ENCODE assay signal across 13 cellular contexts in genomic region chr21:33481314-33481943, GRCh38. TPM values are rescaled to one million over a fixed set of nuclear protein-coding genes. Genes with fewer than 3 reads are reported as not detected.
DNase-seq lines count a peak whose midpoint lies in the region; ATAC-seq, FAIRE-seq and TF ChIP-seq lines count a peak whose summit lies in the region.
"Had no signal": no experiment of that assay in that cellular context is flagged by ENCODE, and none has a peak within 500 bp of the region (broad histone marks: within the 10 kb centered on the region; RNA-seq: fewer than 3 reads in every experiment).

No MANE protein-coding gene starts in this region.

- TF ChIP-seq POLR2A in GM12878 (IDR thresholded peaks at IDR 0.05; ENCODE audit: low read depth, low read length) = no peak

- peaks cover 23% of the 10 kb centered on the region for H3K4me1 Mint-ChIP-seq in nephron progenitor cell

- peaks cover 15% of the 10 kb centered on the region for H3K79me2 ChIP-seq in GM12878 (ENCODE audit: control insufficient read depth, insufficient read depth, low read length)

- H4K20me1 ChIP-seq in GM12878 (ENCODE audit: control insufficient read depth, insufficient read depth) = no peaks in the 10 kb centered on the region

- no peak for ATAC-seq in GM12878

- WGBS in GM12878 (ENCODE audit: insufficient coverage, insufficient replicate concordance, low lambda C conversion rate, missing lambda C conversion rate) = 84% methylated on average over 9 of the region's 9 CpGs

- CTCF ChIA-PET in GM12878 (lab: Yijun Ruan, JAX) = interaction anchor here (1.3 to 4.1 kb wide), 4 partner anchors 10 to 284 kb away, joined by 3 to 21 read pairs (median 12); partner anchors contain the start of gene DNAJC28

- H3K4me3 Mint-ChIP-seq in nephron progenitor cell = peak overlapping the region; percentile 90

- peaks cover 18% of the 10 kb centered on the region for H3K27me3 Mint-ChIP-seq in nephron progenitor cell (ENCODE audit: low read depth, poor library complexity)
- H3K27me3 Mint-ChIP-seq: naive B cell had no signal

- H3K27ac ChIP-seq in GM12878 (ENCODE audit: control insufficient read depth, insufficient read depth) = no peak overlapping the region

- TF ChIP-seq RAD21 in GM12878 (IDR thresholded peaks at IDR 0.05; ENCODE audit: insufficient read depth, low read depth, low read length) = no peak

- H3K4me3 ChIP-seq in GM12878 = no peak overlapping the region

- SMC1A ChIA-PET in GM12878 (lab: Charles Lee; ENCODE audit: uncharacterized antibody, unreplicated experiment) = interaction anchor here (0.8 to 2.7 kb wide), 4 partner anchors 10 to 120 kb away, joined by 4 to 17 read pairs (median 5); partner anchors contain the start of gene DNAJC28

- RAD21 ChIA-PET in GM12878 (lab: Charles Lee; ENCODE audit: unreplicated experiment) = interaction anchor here (1.3 kb wide), 1 partner anchor 37 kb away, joined by 3 read pairs; no protein-coding TSS in a partner anchor

- H3K9ac ChIP-seq in GM12878 (ENCODE audit: control insufficient read depth, insufficient read depth, low read length) = no peak overlapping the region

- TF ChIP-seq CTCF in GM12878 (IDR thresholded peaks at IDR 0.05 in 2 of 3, conservative IDR thresholded peaks at IDR 0.05 in 1 of 3; ENCODE audit: control insufficient read depth in 2 of 3, extremely low read depth in 1 of 3, insufficient read depth in 1 of 3, low read depth in 3 of 3, low read length in 3 of 3) = no peak
- no peak for TF ChIP-seq CTCF in nephron progenitor cell (IDR thresholded peaks at IDR 0.05)

- DNase-seq in DMS53 (lab: John Stamatoyannopoulos, UW) (peak; percentile 18), DMS53 treated with DMSO at 0.1 percent for 48 hours (lab: John Stamatoyannopoulos, UW; ENCODE audit: unreplicated experiment) (no peak), HK-2 (ENCODE audit: unreplicated experiment) (peak; percentile 9), GM12878 (ENCODE audit: low read depth, low spot score) (no peak), nephron progenitor cell (no peak), medulla oblongata (ENCODE audit: extremely low spot score) (no peak), cerebellum (ENCODE audit: low spot score) (no peak), NCI-H1417 treated with DMSO at 0.1 percent for 48 hours (lab: John Stamatoyannopoulos, UW) (no peak)
- DNase-seq: aorta, foreskin melanocyte, kidney, naive B cell, upper lobe of left lung had no signal

- BruUV-seq in GM12878 (replicated peaks; lab: Mats Ljungman, UMichigan) = no TSS peak

- H3K9me3 Mint-ChIP-seq in nephron progenitor cell = no peaks in the 10 kb centered on the region
- H3K9me3 Mint-ChIP-seq: naive B cell had no signal

- H3K4me1 ChIP-seq in GM12878 (ENCODE audit: control insufficient read depth, insufficient read depth, low read length) = peaks cover 3% of the 10 kb centered on the region; the same call in 1 of the 2 replicates

- in situ Hi-C loops in GM12878 (cut with MboI) = no loop called here

- peaks cover 7% of the 10 kb centered on the region for H3K36me3 Mint-ChIP-seq in nephron progenitor cell (ENCODE audit: low read depth)
- H3K36me3 Mint-ChIP-seq: naive B cell had no signal

- H3K36me3 ChIP-seq in GM12878 (ENCODE audit: control insufficient read depth in 2 of 2, insufficient read depth in 2 of 2, low read length in 1 of 2) = no peaks in the 10 kb centered on the region; a peak in 1 of 4 replicates
- H3K36me3 ChIP-seq: upper lobe of left lung had no signal

- intact Hi-C loops in GM12878 (cut with micrococcal nuclease; ENCODE audit: unreplicated experiment) = loop anchor here (5.0 kb wide), 1 partner anchor 61 kb away; the partner anchor contains the start of genes GART and SON

- peak overlapping the region; percentile 86 for H3K4me2 ChIP-seq in GM12878 (ENCODE audit: control insufficient read depth, insufficient read depth)

- TF ChIP-seq EP300 in GM12878 (IDR thresholded peaks at IDR 0.05; ENCODE audit: borderline replicate concordance in 1 of 2, control insufficient read depth in 1 of 2, low read depth in 2 of 2, low read length in 2 of 2) = no peak

- no peaks in the 10 kb centered on the region for H3K27me3 ChIP-seq in GM12878 (replicated peaks in 1 of 2; ENCODE audit: control insufficient read depth in 2 of 2, insufficient read depth in 2 of 2, low read length in 1 of 2)
- H3K27me3 ChIP-seq: upper lobe of left lung had no signal

- no peak overlapping the region for H2AFZ ChIP-seq in GM12878 (ENCODE audit: control insufficient read depth, low read depth, low read length)

- POLR2A ChIA-PET in GM12878 (lab: Charles Lee) = interaction anchor here (1.4 kb wide), 1 partner anchor 10 kb away, joined by 4 read pairs; the partner anchor contains the start of gene DNAJC28

- no peaks in the 10 kb centered on the region for H3K9me3 ChIP-seq in GM12878 (replicated peaks; ENCODE audit: control insufficient read depth, insufficient read depth, low read length)
- H3K9me3 ChIP-seq: upper lobe of left lung had no signal

- no peak for FAIRE-seq in GM12878 (lab: Jason Lieb, UNC)
- FAIRE-seq: kidney had no signal

- H3K27ac Mint-ChIP-seq in nephron progenitor cell = no peak overlapping the region

TF ChIP-seq in GM12878, 131 proteins besides CTCF, POLR2A, EP300 and RAD21:
- TF ChIP-seq YY1 (IDR thresholded peaks at IDR 0.05; ENCODE audit: low read depth, low read length) (no peak), GABPA (IDR thresholded peaks at IDR 0.05; ENCODE audit: low read depth) (no peak), WRNIP1 (IDR thresholded peaks at IDR 0.05; ENCODE audit: borderline replicate concordance, low read depth, low read length) (no peak), ELK1 (IDR thresholded peaks at IDR 0.05; ENCODE audit: low read depth, low read length) (no peak), DPF2 (IDR thresholded peaks at IDR 0.05) (no peak), TCF12 (IDR thresholded peaks at IDR 0.05; ENCODE audit: low read depth, low read length) (no peak), SUZ12 (IDR thresholded peaks at IDR 0.05; ENCODE audit: unreplicated experiment) (no peak), HDGF (IDR thresholded peaks at IDR 0.05) (no peak), POLR2AphosphoS5 (IDR thresholded peaks at IDR 0.05; ENCODE audit: low read length) (no peak), SMAD1 (IDR thresholded peaks at IDR 0.05; ENCODE audit: low read depth, partially characterized antibody) (no peak), TCF7 (IDR thresholded peaks at IDR 0.05; ENCODE audit: borderline replicate concordance) (no peak), RELA (IDR thresholded peaks at IDR 0.05; ENCODE audit: borderline replicate concordance, partially characterized antibody) (no peak), ZNF24 (IDR thresholded peaks at IDR 0.05) (no peak)

RNA-seq across cellular contexts. Expression of gene TMEM50B, which starts 1.7 kb away (rescaled TPM):
- 53.5 and 61.4 TPM in 2 replicates for total RNA-seq in GM12878 (2013; cell fraction: nucleolus; rRNA removed)
- total RNA-seq in GM12878 (2014; rRNA removed) (15.1 and 17.6 TPM in 2 replicates), GM12878 (2014; rRNA removed; fragmentation: Illumina TruSeq; extraction: Trizol) (13.2 and 13.3 TPM in 2 replicates), GM12878 (2021) (10.4 and 12.1 TPM in 2 replicates), cerebellum (45.0 TPM)
- polyA plus RNA-seq in GM12878 (2011; ENCODE audit: low read depth) = 13.5 TPM
- polyA plus RNA-seq in GM12878 (2011; rRNA removed) (26.0 and 32.9 TPM in 2 replicates), GM12878 (2014; fragmentation: Illumina TruSeq; extraction: Trizol) (13.8 and 20.7 TPM in 2 replicates), GM12878 (2014; fragmentation: Nextera tagmentation; extraction: Ambion mirVana) (10 to 100 TPM; 15.9 to 23.8 TPM), GM12878 (2014; rRNA removed) (17.6 and 20.5 TPM in 2 replicates), GM12878 (2016; fragmentation: Nextera tagmentation; extraction: Ambion mirVana) (10 to 100 TPM; 41.6 to 42.1 TPM)
- polyA plus RNA-seq in GM12878 (2011; cell fraction: cytosol; rRNA removed) = 13.5 and 16.9 TPM in 2 replicates
- 29.8 and 32.0 TPM in 2 replicates for polyA plus RNA-seq in GM12878 (2011; cell fraction: nucleus; rRNA removed)
- polyA plus RNA-seq in GM12878 (2012) = 12.8 and 15.4 TPM in 2 replicates
- 5.9 and 8.0 TPM in 2 replicates for polyA minus RNA-seq in GM12878 (2011; rRNA and poly(A)+ RNA removed)
- 3.1 and 4.1 TPM in 2 replicates for polyA minus RNA-seq in GM12878 (2011; cell fraction: cytosol; rRNA and poly(A)+ RNA removed)
- polyA minus RNA-seq in GM12878 (2011; cell fraction: nucleus; rRNA and poly(A)+ RNA removed) = 4.2 and 7.0 TPM in 2 replicates

RNA-seq across cellular contexts. Expression of gene DNAJC28, which starts 10.1 kb away (rescaled TPM):
- total RNA-seq in GM12878 (2013; cell fraction: nucleolus; rRNA removed) = 1.4 and 1.6 TPM in 2 replicates
- total RNA-seq in GM12878 (2014; rRNA removed) = 0.45 and 0.49 TPM in 2 replicates
- total RNA-seq in GM12878 (2014; rRNA removed; fragmentation: Illumina TruSeq; extraction: Trizol) = 0.63 and 0.74 TPM in 2 replicates
- 0.26 and 0.58 TPM in 2 replicates for total RNA-seq in GM12878 (2021)
- polyA plus RNA-seq in GM12878 (2011; ENCODE audit: low read depth) = 0.41 TPM
- 0.34 and 0.88 TPM in 2 replicates for polyA plus RNA-seq in GM12878 (2011; rRNA removed)
- polyA plus RNA-seq in GM12878 (2011; cell fraction: cytosol; rRNA removed) = 0.06 and 0.12 TPM in 2 replicates
- polyA plus RNA-seq in GM12878 (2011; cell fraction: nucleus; rRNA removed) = 0.12 and 0.18 TPM in 2 replicates
- 0.58 and 0.63 TPM in 2 replicates for polyA plus RNA-seq in GM12878 (2012)
- polyA plus RNA-seq in GM12878 (2014; fragmentation: Illumina TruSeq; extraction: Trizol) = 0.32 and 0.54 TPM in 2 replicates
- polyA plus RNA-seq in GM12878 (2014; fragmentation: Nextera tagmentation; extraction: Ambion mirVana) = under 1 TPM; 0.53 to 0.77 TPM
- 0.46 and 0.59 TPM in 2 replicates for polyA plus RNA-seq in GM12878 (2014; rRNA removed)
- under 1 TPM; 0.29 to 0.55 TPM for polyA plus RNA-seq in GM12878 (2016; fragmentation: Nextera tagmentation; extraction: Ambion mirVana)
- 0.21 and 0.29 TPM in 2 replicates for polyA minus RNA-seq in GM12878 (2011; rRNA and poly(A)+ RNA removed)
- polyA minus RNA-seq in GM12878 (2011; cell fraction: cytosol; rRNA and poly(A)+ RNA removed) = not detected in 2 replicates
- 0.57 and 0.73 TPM in 2 replicates for polyA minus RNA-seq in GM12878 (2011; cell fraction: nucleus; rRNA and poly(A)+ RNA removed)
- 5.1 TPM for total RNA-seq in cerebellum

Comparison
In these comparisons a context has a peak if more than half of its experiments do, and no peak if none do; other contexts are left out.
1. DNase-seq: peak in DMS53 (single experiment) and HK-2 (single experiment); none in DMS53 treated with DMSO at 0.1 percent for 48 hours (single experiment), GM12878 (single experiment), nephron progenitor cell (single experiment), medulla oblongata (single experiment), cerebellum (single experiment) and NCI-H1417 treated with DMSO at 0.1 percent for 48 hours (single experiment).